1 cellular context compared by ENCODE assay signal in the genomic region with DNA sequence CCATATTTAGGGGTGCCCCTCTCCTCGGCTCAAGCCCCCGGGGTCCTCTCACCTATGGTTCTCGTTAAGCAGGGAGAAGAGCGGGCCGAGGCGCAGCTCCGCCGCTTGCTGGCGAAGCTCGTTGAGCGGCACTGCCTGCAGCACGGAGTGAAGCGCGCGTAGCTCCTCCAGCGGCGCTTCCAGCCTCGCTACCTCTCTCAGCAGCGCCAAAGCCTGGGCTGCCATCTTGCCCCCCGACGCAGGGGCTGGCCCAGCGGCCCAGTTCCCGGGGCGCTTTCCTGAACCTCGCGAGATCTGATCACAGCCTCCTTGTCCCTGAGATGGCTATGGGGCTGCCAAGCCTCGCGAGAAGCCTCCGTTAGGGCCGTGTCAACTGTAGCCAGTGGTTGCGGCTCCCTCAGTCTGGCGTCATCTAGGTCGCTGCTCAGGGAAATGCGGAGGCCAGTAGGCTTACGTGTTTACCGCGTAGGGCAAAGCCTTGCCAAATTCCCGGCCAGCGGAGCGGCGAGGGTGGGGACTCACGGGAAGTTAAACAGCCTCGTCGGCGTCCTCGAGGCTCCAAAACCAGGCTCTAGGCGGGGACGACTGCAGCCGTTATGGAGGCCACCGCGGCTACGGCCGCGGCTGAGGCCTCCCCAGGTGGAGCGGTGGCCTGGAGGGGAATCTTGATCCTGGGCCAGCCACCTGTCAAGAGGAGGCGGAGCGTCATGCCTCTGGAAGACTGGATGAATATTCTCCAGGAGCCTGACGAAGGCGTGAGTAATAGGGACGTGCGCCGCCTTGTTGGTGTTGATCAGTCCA.
A peak's percentile ranks its signal among the peaks of the same experiment; 100 is the strongest.
TF ChIP-seq lines count a peak whose summit lies in the region.

A gene (minus strand): TSS at position 238 of the 801 bp plus-strand sequence. CDS start 13 bp downstream, at position 225.

TF ChIP-seq in K562, 482 proteins besides CTCF, POLR2A, EP300 and RAD21 (continued from another document):
- TF ChIP-seq, protein P1, sequence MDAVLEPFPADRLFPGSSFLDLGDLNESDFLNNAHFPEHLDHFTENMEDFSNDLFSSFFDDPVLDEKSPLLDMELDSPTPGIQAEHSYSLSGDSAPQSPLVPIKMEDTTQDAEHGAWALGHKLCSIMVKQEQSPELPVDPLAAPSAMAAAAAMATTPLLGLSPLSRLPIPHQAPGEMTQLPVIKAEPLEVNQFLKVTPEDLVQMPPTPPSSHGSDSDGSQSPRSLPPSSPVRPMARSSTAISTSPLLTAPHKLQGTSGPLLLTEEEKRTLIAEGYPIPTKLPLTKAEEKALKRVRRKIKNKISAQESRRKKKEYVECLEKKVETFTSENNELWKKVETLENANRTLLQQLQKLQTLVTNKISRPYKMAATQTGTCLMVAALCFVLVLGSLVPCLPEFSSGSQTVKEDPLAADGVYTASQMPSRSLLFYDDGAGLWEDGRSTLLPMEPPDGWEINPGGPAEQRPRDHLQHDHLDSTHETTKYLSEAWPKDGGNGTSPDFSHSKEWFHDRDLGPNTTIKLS (IDR thresholded peaks at IDR 0.05; ENCODE audit: borderline replicate concordance, low read depth): no peak
- TF ChIP-seq NFATC3 (IDR thresholded peaks at IDR 0.05) (no peak), JUND (IDR thresholded peaks at IDR 0.05; ENCODE audit: borderline replicate concordance, low read depth, low read length) (peak; percentile 91), JUND (tag; IDR thresholded peaks at IDR 0.05; ENCODE audit: borderline replicate concordance, low read depth, low read length) (no peak), BHLHE40 (IDR thresholded peaks at IDR 0.05; ENCODE audit: low read length) (peak; percentile 51), ZNF324 (CRISPR knock-in tag; IDR thresholded peaks at IDR 0.05) (no peak), TAF9B (IDR thresholded peaks at IDR 0.05; ENCODE audit: partially characterized antibody) (no peak), BDP1 (IDR thresholded peaks at IDR 0.05; ENCODE audit: insufficient read depth, insufficient read length) (no peak), CBX8 (IDR thresholded peaks at IDR 0.05; ENCODE audit: borderline replicate concordance, extremely low read depth, low read depth, low read length, poor library complexity, severe bottlenecking) (no peak), SMC3 (conservative IDR thresholded peaks at IDR 0.05; ENCODE audit: insufficient read depth, low read depth, low read length) (peak; percentile 42; the same call in 1 of the 2 replicates), ZNF134 (CRISPR knock-in tag; conservative IDR thresholded peaks at IDR 0.05) (no peak), ZNF717 (CRISPR knock-in tag; IDR thresholded peaks at IDR 0.05) (no peak), NUFIP1 (IDR thresholded peaks at IDR 0.05; ENCODE audit: partially characterized antibody) (no peak), CREB1 (IDR thresholded peaks at IDR 0.05) (no peak), CREB1 (CRISPR knock-in tag; IDR thresholded peaks at IDR 0.05) (no peak), ZNF212 (CRISPR knock-in tag; IDR thresholded peaks at IDR 0.05) (no peak), TCF3 (CRISPR knock-in tag; IDR thresholded peaks at IDR 0.05) (no peak), EP400 (IDR thresholded peaks at IDR 0.05) (no peak), TFAM (CRISPR knock-in tag; conservative IDR thresholded peaks at IDR 0.05) (no peak), NFE2 (IDR thresholded peaks at IDR 0.05; ENCODE audit: low read depth) (no peak), FOXA3 (CRISPR knock-in tag; conservative IDR thresholded peaks at IDR 0.05 in 1 of 2, IDR thresholded peaks at IDR 0.05 in 1 of 2) (no peak), MIER1 (IDR thresholded peaks at IDR 0.05; ENCODE audit: low read depth) (no peak), HDAC2 (IDR thresholded peaks at IDR 0.05) (no peak), MYBL2 (IDR thresholded peaks at IDR 0.05; ENCODE audit: low read depth) (no peak), MYBL2 (CRISPR knock-in tag; IDR thresholded peaks at IDR 0.05; ENCODE audit: borderline replicate concordance) (no peak), SLC30A9 (CRISPR knock-in tag; IDR thresholded peaks at IDR 0.05) (no peak), RB1 (IDR thresholded peaks at IDR 0.05; ENCODE audit: low read depth) (no peak), SMAD4 (CRISPR knock-in tag; conservative IDR thresholded peaks at IDR 0.05) (no peak)
- TF ChIP-seq, protein P2, sequence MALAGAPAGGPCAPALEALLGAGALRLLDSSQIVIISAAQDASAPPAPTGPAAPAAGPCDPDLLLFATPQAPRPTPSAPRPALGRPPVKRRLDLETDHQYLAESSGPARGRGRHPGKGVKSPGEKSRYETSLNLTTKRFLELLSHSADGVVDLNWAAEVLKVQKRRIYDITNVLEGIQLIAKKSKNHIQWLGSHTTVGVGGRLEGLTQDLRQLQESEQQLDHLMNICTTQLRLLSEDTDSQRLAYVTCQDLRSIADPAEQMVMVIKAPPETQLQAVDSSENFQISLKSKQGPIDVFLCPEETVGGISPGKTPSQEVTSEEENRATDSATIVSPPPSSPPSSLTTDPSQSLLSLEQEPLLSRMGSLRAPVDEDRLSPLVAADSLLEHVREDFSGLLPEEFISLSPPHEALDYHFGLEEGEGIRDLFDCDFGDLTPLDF (CRISPR knock-in tag; IDR thresholded peaks at IDR 0.05): peak; percentile 96
- TF ChIP-seq, protein P3, sequence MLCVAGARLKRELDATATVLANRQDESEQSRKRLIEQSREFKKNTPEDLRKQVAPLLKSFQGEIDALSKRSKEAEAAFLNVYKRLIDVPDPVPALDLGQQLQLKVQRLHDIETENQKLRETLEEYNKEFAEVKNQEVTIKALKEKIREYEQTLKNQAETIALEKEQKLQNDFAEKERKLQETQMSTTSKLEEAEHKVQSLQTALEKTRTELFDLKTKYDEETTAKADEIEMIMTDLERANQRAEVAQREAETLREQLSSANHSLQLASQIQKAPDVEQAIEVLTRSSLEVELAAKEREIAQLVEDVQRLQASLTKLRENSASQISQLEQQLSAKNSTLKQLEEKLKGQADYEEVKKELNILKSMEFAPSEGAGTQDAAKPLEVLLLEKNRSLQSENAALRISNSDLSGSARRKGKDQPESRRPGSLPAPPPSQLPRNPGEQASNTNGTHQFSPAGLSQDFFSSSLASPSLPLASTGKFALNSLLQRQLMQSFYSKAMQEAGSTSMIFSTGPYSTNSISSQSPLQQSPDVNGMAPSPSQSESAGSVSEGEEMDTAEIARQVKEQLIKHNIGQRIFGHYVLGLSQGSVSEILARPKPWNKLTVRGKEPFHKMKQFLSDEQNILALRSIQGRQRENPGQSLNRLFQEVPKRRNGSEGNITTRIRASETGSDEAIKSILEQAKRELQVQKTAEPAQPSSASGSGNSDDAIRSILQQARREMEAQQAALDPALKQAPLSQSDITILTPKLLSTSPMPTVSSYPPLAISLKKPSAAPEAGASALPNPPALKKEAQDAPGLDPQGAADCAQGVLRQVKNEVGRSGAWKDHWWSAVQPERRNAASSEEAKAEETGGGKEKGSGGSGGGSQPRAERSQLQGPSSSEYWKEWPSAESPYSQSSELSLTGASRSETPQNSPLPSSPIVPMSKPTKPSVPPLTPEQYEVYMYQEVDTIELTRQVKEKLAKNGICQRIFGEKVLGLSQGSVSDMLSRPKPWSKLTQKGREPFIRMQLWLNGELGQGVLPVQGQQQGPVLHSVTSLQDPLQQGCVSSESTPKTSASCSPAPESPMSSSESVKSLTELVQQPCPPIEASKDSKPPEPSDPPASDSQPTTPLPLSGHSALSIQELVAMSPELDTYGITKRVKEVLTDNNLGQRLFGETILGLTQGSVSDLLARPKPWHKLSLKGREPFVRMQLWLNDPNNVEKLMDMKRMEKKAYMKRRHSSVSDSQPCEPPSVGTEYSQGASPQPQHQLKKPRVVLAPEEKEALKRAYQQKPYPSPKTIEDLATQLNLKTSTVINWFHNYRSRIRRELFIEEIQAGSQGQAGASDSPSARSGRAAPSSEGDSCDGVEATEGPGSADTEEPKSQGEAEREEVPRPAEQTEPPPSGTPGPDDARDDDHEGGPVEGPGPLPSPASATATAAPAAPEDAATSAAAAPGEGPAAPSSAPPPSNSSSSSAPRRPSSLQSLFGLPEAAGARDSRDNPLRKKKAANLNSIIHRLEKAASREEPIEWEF (CRISPR knock-in tag; IDR thresholded peaks at IDR 0.05): no peak
- TF ChIP-seq, protein P4, sequence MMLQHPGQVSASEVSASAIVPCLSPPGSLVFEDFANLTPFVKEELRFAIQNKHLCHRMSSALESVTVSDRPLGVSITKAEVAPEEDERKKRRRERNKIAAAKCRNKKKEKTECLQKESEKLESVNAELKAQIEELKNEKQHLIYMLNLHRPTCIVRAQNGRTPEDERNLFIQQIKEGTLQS (IDR thresholded peaks at IDR 0.05): no peak
- TF ChIP-seq, protein P4 (CRISPR knock-in tag; conservative IDR thresholded peaks at IDR 0.05): peak; percentile 95
- TF ChIP-seq, protein P5, sequence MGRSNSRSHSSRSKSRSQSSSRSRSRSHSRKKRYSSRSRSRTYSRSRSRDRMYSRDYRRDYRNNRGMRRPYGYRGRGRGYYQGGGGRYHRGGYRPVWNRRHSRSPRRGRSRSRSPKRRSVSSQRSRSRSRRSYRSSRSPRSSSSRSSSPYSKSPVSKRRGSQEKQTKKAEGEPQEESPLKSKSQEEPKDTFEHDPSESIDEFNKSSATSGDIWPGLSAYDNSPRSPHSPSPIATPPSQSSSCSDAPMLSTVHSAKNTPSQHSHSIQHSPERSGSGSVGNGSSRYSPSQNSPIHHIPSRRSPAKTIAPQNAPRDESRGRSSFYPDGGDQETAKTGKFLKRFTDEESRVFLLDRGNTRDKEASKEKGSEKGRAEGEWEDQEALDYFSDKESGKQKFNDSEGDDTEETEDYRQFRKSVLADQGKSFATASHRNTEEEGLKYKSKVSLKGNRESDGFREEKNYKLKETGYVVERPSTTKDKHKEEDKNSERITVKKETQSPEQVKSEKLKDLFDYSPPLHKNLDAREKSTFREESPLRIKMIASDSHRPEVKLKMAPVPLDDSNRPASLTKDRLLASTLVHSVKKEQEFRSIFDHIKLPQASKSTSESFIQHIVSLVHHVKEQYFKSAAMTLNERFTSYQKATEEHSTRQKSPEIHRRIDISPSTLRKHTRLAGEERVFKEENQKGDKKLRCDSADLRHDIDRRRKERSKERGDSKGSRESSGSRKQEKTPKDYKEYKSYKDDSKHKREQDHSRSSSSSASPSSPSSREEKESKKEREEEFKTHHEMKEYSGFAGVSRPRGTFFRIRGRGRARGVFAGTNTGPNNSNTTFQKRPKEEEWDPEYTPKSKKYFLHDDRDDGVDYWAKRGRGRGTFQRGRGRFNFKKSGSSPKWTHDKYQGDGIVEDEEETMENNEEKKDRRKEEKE (IDR thresholded peaks at IDR 0.05; ENCODE audit: borderline replicate concordance in 1 of 2, control insufficient read depth in 1 of 2, low read depth in 2 of 2, low read length in 1 of 2): no peak
- TF ChIP-seq, protein P6, sequence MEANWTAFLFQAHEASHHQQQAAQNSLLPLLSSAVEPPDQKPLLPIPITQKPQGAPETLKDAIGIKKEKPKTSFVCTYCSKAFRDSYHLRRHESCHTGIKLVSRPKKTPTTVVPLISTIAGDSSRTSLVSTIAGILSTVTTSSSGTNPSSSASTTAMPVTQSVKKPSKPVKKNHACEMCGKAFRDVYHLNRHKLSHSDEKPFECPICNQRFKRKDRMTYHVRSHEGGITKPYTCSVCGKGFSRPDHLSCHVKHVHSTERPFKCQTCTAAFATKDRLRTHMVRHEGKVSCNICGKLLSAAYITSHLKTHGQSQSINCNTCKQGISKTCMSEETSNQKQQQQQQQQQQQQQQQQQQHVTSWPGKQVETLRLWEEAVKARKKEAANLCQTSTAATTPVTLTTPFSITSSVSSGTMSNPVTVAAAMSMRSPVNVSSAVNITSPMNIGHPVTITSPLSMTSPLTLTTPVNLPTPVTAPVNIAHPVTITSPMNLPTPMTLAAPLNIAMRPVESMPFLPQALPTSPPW (CRISPR knock-in tag; IDR thresholded peaks at IDR 0.05): no peak
- TF ChIP-seq, protein P7, sequence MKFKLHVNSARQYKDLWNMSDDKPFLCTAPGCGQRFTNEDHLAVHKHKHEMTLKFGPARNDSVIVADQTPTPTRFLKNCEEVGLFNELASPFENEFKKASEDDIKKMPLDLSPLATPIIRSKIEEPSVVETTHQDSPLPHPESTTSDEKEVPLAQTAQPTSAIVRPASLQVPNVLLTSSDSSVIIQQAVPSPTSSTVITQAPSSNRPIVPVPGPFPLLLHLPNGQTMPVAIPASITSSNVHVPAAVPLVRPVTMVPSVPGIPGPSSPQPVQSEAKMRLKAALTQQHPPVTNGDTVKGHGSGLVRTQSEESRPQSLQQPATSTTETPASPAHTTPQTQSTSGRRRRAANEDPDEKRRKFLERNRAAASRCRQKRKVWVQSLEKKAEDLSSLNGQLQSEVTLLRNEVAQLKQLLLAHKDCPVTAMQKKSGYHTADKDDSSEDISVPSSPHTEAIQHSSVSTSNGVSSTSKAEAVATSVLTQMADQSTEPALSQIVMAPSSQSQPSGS (CRISPR knock-in tag; IDR thresholded peaks at IDR 0.05): no peak
- TF ChIP-seq, protein P8, sequence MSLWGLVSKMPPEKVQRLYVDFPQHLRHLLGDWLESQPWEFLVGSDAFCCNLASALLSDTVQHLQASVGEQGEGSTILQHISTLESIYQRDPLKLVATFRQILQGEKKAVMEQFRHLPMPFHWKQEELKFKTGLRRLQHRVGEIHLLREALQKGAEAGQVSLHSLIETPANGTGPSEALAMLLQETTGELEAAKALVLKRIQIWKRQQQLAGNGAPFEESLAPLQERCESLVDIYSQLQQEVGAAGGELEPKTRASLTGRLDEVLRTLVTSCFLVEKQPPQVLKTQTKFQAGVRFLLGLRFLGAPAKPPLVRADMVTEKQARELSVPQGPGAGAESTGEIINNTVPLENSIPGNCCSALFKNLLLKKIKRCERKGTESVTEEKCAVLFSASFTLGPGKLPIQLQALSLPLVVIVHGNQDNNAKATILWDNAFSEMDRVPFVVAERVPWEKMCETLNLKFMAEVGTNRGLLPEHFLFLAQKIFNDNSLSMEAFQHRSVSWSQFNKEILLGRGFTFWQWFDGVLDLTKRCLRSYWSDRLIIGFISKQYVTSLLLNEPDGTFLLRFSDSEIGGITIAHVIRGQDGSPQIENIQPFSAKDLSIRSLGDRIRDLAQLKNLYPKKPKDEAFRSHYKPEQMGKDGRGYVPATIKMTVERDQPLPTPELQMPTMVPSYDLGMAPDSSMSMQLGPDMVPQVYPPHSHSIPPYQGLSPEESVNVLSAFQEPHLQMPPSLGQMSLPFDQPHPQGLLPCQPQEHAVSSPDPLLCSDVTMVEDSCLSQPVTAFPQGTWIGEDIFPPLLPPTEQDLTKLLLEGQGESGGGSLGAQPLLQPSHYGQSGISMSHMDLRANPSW (CRISPR knock-in tag; IDR thresholded peaks at IDR 0.05): peak; percentile 100
